ENCODE assay signal across 12 cellular contexts in genomic region chr12:67940780-67941243, GRCh38. TPM values are rescaled to one million over a fixed set of nuclear protein-coding genes. Genes with fewer than 3 reads are reported as not detected.
DNase-seq lines count a peak whose midpoint lies in the region; TF ChIP-seq lines count a peak whose summit lies in the region.
"Had no signal": no experiment of that assay in that cellular context is flagged by ENCODE, and none has a peak within 500 bp of the region (broad histone marks: within the 10 kb centered on the region; RNA-seq: fewer than 3 reads in every experiment).

No MANE protein-coding gene starts in this region.

- H3K4me3 Mint-ChIP-seq in Caco-2 (ENCODE audit: unreplicated experiment): no peak overlapping the region
- no peak overlapping the region for H3K4me3 Mint-ChIP-seq in activated CD4-positive, alpha-beta T cell treated with anti-CD3 and anti-CD28 coated beads, Interleukin-2, amount 10 ng/mL, durations not matched to agents 24 days and 14 days
- H3K4me3 Mint-ChIP-seq: stimulated activated memory B cell treated with anti-CD40 and anti-IgM and Interleukin-4, amounts not matched to agents 10 μg/mL and 1 μg/mL and 100 μg/mL, for 72 hours had no signal

- BruUV-seq in Caco-2 (replicated peaks; lab: Mats Ljungman, UMichigan): no TSS peak
- BruUV-seq in PC-9 (replicated peaks; lab: Mats Ljungman, UMichigan): no TSS peak

- H3K9me3 Mint-ChIP-seq in Caco-2 (ENCODE audit: unreplicated experiment): no peaks in the 10 kb centered on the region
- no peaks in the 10 kb centered on the region for H3K9me3 Mint-ChIP-seq in activated CD4-positive, alpha-beta T cell treated with anti-CD3 and anti-CD28 coated beads, Interleukin-2, amount 10 ng/mL, durations not matched to agents 24 days and 14 days
- H3K9me3 Mint-ChIP-seq: stimulated activated memory B cell treated with anti-CD40 and anti-IgM and Interleukin-4, amounts not matched to agents 10 μg/mL and 1 μg/mL and 100 μg/mL, for 72 hours had no signal

- H3K4me1 ChIP-seq in Caco-2: peaks cover 15% of the 10 kb centered on the region
- H3K4me1 ChIP-seq in PC-9 (replicated peaks; ENCODE audit: insufficient read depth): peaks cover 41% of the 10 kb centered on the region

- H3K36me3 Mint-ChIP-seq in Caco-2 (ENCODE audit: insufficient read depth, unreplicated experiment): no peaks in the 10 kb centered on the region
- H3K36me3 Mint-ChIP-seq in activated CD4-positive, alpha-beta T cell treated with anti-CD3 and anti-CD28 coated beads, Interleukin-2, amount 10 ng/mL, durations not matched to agents 24 days and 14 days (ENCODE audit: low read depth): no peaks in the 10 kb centered on the region
- H3K36me3 Mint-ChIP-seq: stimulated activated memory B cell treated with anti-CD40 and anti-IgM and Interleukin-4, amounts not matched to agents 10 μg/mL and 1 μg/mL and 100 μg/mL, for 72 hours had no signal

- H3F3A ChIP-seq in PC-9 (ENCODE audit: insufficient read depth, low read depth): peaks cover 23% of the 10 kb centered on the region

- H3K27ac ChIP-seq in PC-9: peak overlapping the region; percentile 70
- H3K27ac ChIP-seq: C4-2B had no signal

- H4K20me1 ChIP-seq in PC-9 (ENCODE audit: insufficient read depth): no peaks in the 10 kb centered on the region

- DNase-seq in Caco-2: peak; percentile 27 to 49
- DNase-seq in PC-9: peak; percentile 47 to 97
- DNase-seq in fibroblast of the aortic adventitia (ENCODE audit: low read depth): peak; percentile 23
- peak; percentile 87 for DNase-seq in myocyte (ENCODE audit: low read depth)
- no peak for DNase-seq in MV-4-11 (lab: John Stamatoyannopoulos, UW)
- no peak for DNase-seq in HuH-7 (ENCODE audit: low spot score)
- DNase-seq in ecto neural progenitor cell (ENCODE audit: low spot score): no peak
- DNase-seq in activated CD4-positive, alpha-beta T cell treated with anti-CD3 and anti-CD28 coated beads, Interleukin-2, amount 10 ng/mL, durations not matched to agents 24 days and 14 days: no peak
- DNase-seq: NCI-H345 had no signal

- no peak overlapping the region for H2AFZ ChIP-seq in PC-9

- TF ChIP-seq CTCF in Caco-2 (IDR thresholded peaks at IDR 0.05; ENCODE audit: insufficient read depth in 1 of 2, low read depth in 1 of 2, low read length in 1 of 2, severe bottlenecking in 1 of 2, unreplicated experiment in 1 of 2): no peak
- no peak for TF ChIP-seq CTCF in PC-9 (conservative IDR thresholded peaks at IDR 0.05)
- no peak for TF ChIP-seq CTCF in fibroblast of the aortic adventitia (IDR thresholded peaks at IDR 0.05; ENCODE audit: insufficient read depth, low read length)

- H3K4me3 ChIP-seq in Caco-2 (ENCODE audit: low read depth, low read length) (no peak overlapping the region), PC-9 (peak overlapping the region; percentile 5; the same call in 1 of the 2 replicates), fibroblast of the aortic adventitia (ENCODE audit: low read depth, low read length) (no peak overlapping the region)
- H3K4me3 ChIP-seq: gastroesophageal sphincter had no signal

- H3K27ac Mint-ChIP-seq in Caco-2 (ENCODE audit: unreplicated experiment): no peak overlapping the region
- H3K27ac Mint-ChIP-seq in activated CD4-positive, alpha-beta T cell treated with anti-CD3 and anti-CD28 coated beads, Interleukin-2, amount 10 ng/mL, durations not matched to agents 24 days and 14 days: no peak overlapping the region
- H3K27ac Mint-ChIP-seq: stimulated activated memory B cell treated with anti-CD40 and anti-IgM and Interleukin-4, amounts not matched to agents 10 μg/mL and 1 μg/mL and 100 μg/mL, for 72 hours had no signal

- no peaks in the 10 kb centered on the region for H3K79me2 ChIP-seq in PC-9 (ENCODE audit: low read depth)

- peaks cover 9% of the 10 kb centered on the region for H3K4me1 Mint-ChIP-seq in Caco-2 (ENCODE audit: low read depth, unreplicated experiment)
- H3K4me1 Mint-ChIP-seq in activated CD4-positive, alpha-beta T cell treated with anti-CD3 and anti-CD28 coated beads, Interleukin-2, amount 10 ng/mL, durations not matched to agents 24 days and 14 days: no peaks in the 10 kb centered on the region

- H3K27me3 ChIP-seq in Caco-2 (replicated peaks; ENCODE audit: control insufficient read depth, insufficient read depth, low read length): no peaks in the 10 kb centered on the region; the same call in 1 of the 2 replicates
- no peaks in the 10 kb centered on the region for H3K27me3 ChIP-seq in PC-9 (ENCODE audit: insufficient read depth, low read depth)
- H3K27me3 ChIP-seq: gastroesophageal sphincter had no signal

- peak overlapping the region; percentile 40 for H3K4me2 ChIP-seq in PC-9

- POLR2A ChIA-PET in Caco-2 (lab: Charles Lee): no interaction called here
- POLR2A ChIA-PET in PC-9 (lab: Charles Lee; ENCODE audit: unreplicated experiment): interaction anchor here (0.6 to 1.3 kb wide), 7 partner anchors 20 to 958 kb away, joined by 3 to 10 read pairs (median 6); partner anchors contain the start of gene DYRK2

- H3K36me3 ChIP-seq in Caco-2 (ENCODE audit: control insufficient read depth, insufficient read depth, low read length) (no peaks in the 10 kb centered on the region), PC-9 (ENCODE audit: low read depth) (no peaks in the 10 kb centered on the region)
- H3K36me3 ChIP-seq: gastroesophageal sphincter had no signal

- H3K9me3 ChIP-seq in Caco-2 (no peaks in the 10 kb centered on the region), PC-9 (ENCODE audit: insufficient read depth, low read depth) (no peaks in the 10 kb centered on the region)
- H3K9me3 ChIP-seq: gastroesophageal sphincter had no signal

- intact Hi-C loops in Caco-2 (cut with micrococcal nuclease; ENCODE audit: unreplicated experiment) (loop anchor here (5.0 to 10.0 kb wide), 4 partner anchors 69 to 499 kb away; no protein-coding TSS in a partner anchor), PC-9 (cut with micrococcal nuclease; ENCODE audit: unreplicated experiment) (loop anchor here (1.0 to 5.0 kb wide), 4 partner anchors 21 to 499 kb away; partner anchors contain the start of gene DYRK2)
- intact Hi-C loops in activated CD4-positive, alpha-beta T cell treated with anti-CD3 and anti-CD28 coated beads, Interleukin-2, amount 10 ng/mL, durations not matched to agents 24 days and 14 days (cut with micrococcal nuclease): loop anchor here (5.0 kb wide), 2 partner anchors 494 to 779 kb away; no protein-coding TSS in a partner anchor

- peaks cover 2% of the 10 kb centered on the region for H3K27me3 Mint-ChIP-seq in Caco-2 (ENCODE audit: insufficient read depth, unreplicated experiment)
- H3K27me3 Mint-ChIP-seq in activated CD4-positive, alpha-beta T cell treated with anti-CD3 and anti-CD28 coated beads, Interleukin-2, amount 10 ng/mL, durations not matched to agents 24 days and 14 days: peaks cover 32% of the 10 kb centered on the region

- no peaks in the 10 kb centered on the region for H3K9me2 ChIP-seq in PC-9 (ENCODE audit: insufficient read depth)

- CTCF ChIA-PET in Caco-2 (lab: Charles Lee) (interaction anchor here (1.9 kb wide), 1 partner anchor 585 kb away, joined by 21 read pairs; no protein-coding TSS in a partner anchor), PC-9 (lab: Charles Lee) (interaction anchor here (0.6 to 1.3 kb wide), 3 partner anchors 293 to 664 kb away, joined by 3 to 5 read pairs (median 4); partner anchors contain the start of gene DYRK2)

RNA-seq across cellular contexts. Expression of gene IFNG-AS1, which starts 48.4 kb away (rescaled TPM):
- total RNA-seq in Caco-2 (2022) (not detected in 2 replicates), PC-9 (2021) (not detected in 2 replicates), fibroblast of the aortic adventitia (ENCODE audit: low replicate concordance) (0.09 TPM in 1 of 2 replicates, not detected in the other), myocyte (1.8 TPM in 1 of 2 replicates, not detected in the other)
- polyA plus RNA-seq in myocyte (2012): 0.11 TPM
- not detected in 2 replicates for total RNA-seq in activated CD4-positive, alpha-beta T cell treated with anti-CD3 and anti-CD28 coated beads, Interleukin-2, amount 10 ng/mL, durations not matched to agents 24 days and 14 days
- total RNA-seq: gastroesophageal sphincter had no signal

Comparison
In these comparisons a context has a peak if more than half of its experiments do, and no peak if none do; other contexts are left out.
1. DNase-seq: peak in Caco-2 (2 of 2), PC-9 (2 of 2), fibroblast of the aortic adventitia (single experiment) and myocyte (single experiment); none in MV-4-11 (single experiment), HuH-7 (single experiment), ecto neural progenitor cell (single experiment) and activated CD4-positive, alpha-beta T cell treated with anti-CD3 and anti-CD28 coated beads, Interleukin-2, amount 10 ng/mL, durations not matched to agents 24 days and 14 days (single experiment).